8 cellular contexts compared by ENCODE assay signal in genomic region chr11:118435893-118436624, GRCh38. TPM values are rescaled to one million over a fixed set of nuclear protein-coding genes. Genes with fewer than 3 reads are reported as not detected.
DNase-seq lines count a peak whose midpoint lies in the region; ATAC-seq and FAIRE-seq lines count a peak whose summit lies in the region.

Gene KMT2A, plus strand, starts transcription at chr11:118436492. Its CDS starts 21 bp downstream, at chr11:118436513.

- H2BK5ac ChIP-seq in mesenchymal stem cell (ENCODE audit: low read depth, low read length, poor library complexity, severe bottlenecking) = peak within 1 kb of the TSS; percentile 87

- H2BK12ac ChIP-seq in mesenchymal stem cell (ENCODE audit: low read length in 2 of 2) = peak within 1 kb of the TSS in 1 of 2 experiments; percentile 45

- peak within 1 kb of the TSS; percentile 67 to 98 for H3K14ac ChIP-seq in mesenchymal stem cell (ENCODE audit: low read length in 2 of 2)

- no peak within 1 kb of the TSS for H2AK5ac ChIP-seq in mesenchymal stem cell (ENCODE audit: low read length, severe bottlenecking)

- peak within 1 kb of the TSS; percentile 96 to 97 for H3K18ac ChIP-seq in mesenchymal stem cell (ENCODE audit: low read depth in 1 of 2, low read length in 2 of 2)

- peak within 1 kb of the TSS; percentile 85 for H4K91ac ChIP-seq in mesenchymal stem cell (ENCODE audit: low read length)

- no peaks in the 10 kb centered on the region for H3K27me3 ChIP-seq in CD8-positive, alpha-beta memory T cell (ENCODE audit: insufficient read depth, low read length, poor library complexity, severe bottlenecking)
- no peaks in the 10 kb centered on the region for H3K27me3 ChIP-seq in mesenchymal stem cell (ENCODE audit: control insufficient read depth in 1 of 2, insufficient read depth in 1 of 2, low read length in 2 of 2)

- H2BK15ac ChIP-seq in mesenchymal stem cell (ENCODE audit: low read depth, poor library complexity, severe bottlenecking) = peak within 1 kb of the TSS; percentile 67

- H3K4me3 ChIP-seq in CD8-positive, alpha-beta memory T cell (ENCODE audit: low read length) = peak within 1 kb of the TSS; percentile 76
- H3K4me3 ChIP-seq in mesenchymal stem cell (ENCODE audit: insufficient read depth in 1 of 2, low read depth in 1 of 2, low read length in 2 of 2) = peak within 1 kb of the TSS; percentile 85 to 97

- H3K4me2 ChIP-seq in mesenchymal stem cell (ENCODE audit: low read length, poor library complexity, severe bottlenecking) = peak within 1 kb of the TSS; percentile 93

- no peaks in the 10 kb centered on the region for H3K79me1 ChIP-seq in mesenchymal stem cell (replicated peaks; ENCODE audit: low read length, poor library complexity, severe bottlenecking)

- DNase-seq in CD8-positive, alpha-beta memory T cell = peak; percentile 87 to 96 (median 94)
- DNase-seq in HTR-8/SVneo (ENCODE audit: insufficient read length, low spot score) = peak; percentile 95
- DNase-seq in NOMO-1 treated with DMSO at 0.1 percent for 48 hours (lab: John Stamatoyannopoulos, UW; ENCODE audit: unreplicated experiment) = peak; percentile 87
- DNase-seq in activated CD8-positive, alpha-beta memory T cell treated with anti-CD3 and anti-CD28 coated beads for 4 hours (ENCODE audit: low read depth in 2 of 2) = peak; percentile 83 to 84
- peak; percentile 91 to 96 (median 93) for DNase-seq in effector memory CD8-positive, alpha-beta T cell
- DNase-seq in mesenchymal stem cell = peak; percentile 98
- DNase-seq in stimulated activated CD8-positive, alpha-beta memory T cell treated with anti-CD3 and anti-CD28 coated beads, Interleukin-12 subunit alpha, Interleukin-12 subunit beta, amount 100 ng/mL, for 24 hours (ENCODE audit: extremely low read depth) = peak; percentile 84

- H2AFZ ChIP-seq in mesenchymal stem cell (ENCODE audit: low read depth, low read length) = peak within 1 kb of the TSS; percentile 97

- POLR2A ChIA-PET in CD8-positive, alpha-beta memory T cell (lab: Charles Lee) = interaction anchor here (1.0 to 2.5 kb wide), 10 partner anchors 8 to 212 kb away, joined by 3 to 19 read pairs (median 4); partner anchors contain the start of genes MPZL3, TTC36 and UBE4A

- CTCF ChIA-PET in CD8-positive, alpha-beta memory T cell (lab: Charles Lee) = interaction anchor here (0.6 to 2.5 kb wide), 9 partner anchors 10 to 237 kb away, joined by 3 to 13 read pairs (median 4); no protein-coding TSS in a partner anchor

- H3K4ac ChIP-seq in mesenchymal stem cell (ENCODE audit: low read depth in 1 of 2, low read length in 2 of 2) = peak within 1 kb of the TSS in 1 of 2 experiments; percentile 92

- H3K9me3 ChIP-seq in CD8-positive, alpha-beta memory T cell (ENCODE audit: low read length) = no peaks in the 10 kb centered on the region
- no peaks in the 10 kb centered on the region for H3K9me3 ChIP-seq in mesenchymal stem cell (ENCODE audit: control insufficient read depth, low read length)

- peak within 1 kb of the TSS; percentile 88 for H3K9ac ChIP-seq in mesenchymal stem cell (ENCODE audit: low read length)

- peak; percentile 26 for FAIRE-seq in HTR-8/SVneo (lab: Jason Lieb, UNC)

- H3K36me3 ChIP-seq in CD8-positive, alpha-beta memory T cell (ENCODE audit: insufficient read depth, low read length) = no peaks in the 10 kb centered on the region
- no peaks in the 10 kb centered on the region for H3K36me3 ChIP-seq in mesenchymal stem cell (ENCODE audit: control insufficient read depth in 1 of 2, insufficient read depth in 2 of 2, low read depth in 1 of 2, low read length in 2 of 2)

- H3K4me3 Mint-ChIP-seq in CD8-positive, alpha-beta memory T cell = peak within 1 kb of the TSS; percentile 91 to 99 (median 95)
- peak within 1 kb of the TSS; percentile 98 for H3K4me3 Mint-ChIP-seq in effector memory CD8-positive, alpha-beta T cell

- H3K36me3 Mint-ChIP-seq in CD8-positive, alpha-beta memory T cell = peaks cover 0 to 41% (median 1%) of the 10 kb centered on the region in 3 donors
- H3K36me3 Mint-ChIP-seq in effector memory CD8-positive, alpha-beta T cell (ENCODE audit: insufficient read depth) = peaks cover 36% of the 10 kb centered on the region

- peak within 1 kb of the TSS; percentile 84 to 92 for H3K23ac ChIP-seq in mesenchymal stem cell (ENCODE audit: low read length in 2 of 2)

- peak within 1 kb of the TSS; percentile 92 to 99 (median 97) for H3K27ac Mint-ChIP-seq in CD8-positive, alpha-beta memory T cell
- H3K27ac Mint-ChIP-seq in effector memory CD8-positive, alpha-beta T cell = peak within 1 kb of the TSS; percentile 97 to 98

- peaks cover 30% of the 10 kb centered on the region for H3K4me1 ChIP-seq in CD8-positive, alpha-beta memory T cell (ENCODE audit: insufficient read depth, low read length)
- H3K4me1 ChIP-seq in mesenchymal stem cell (ENCODE audit: control insufficient read depth, insufficient read depth, low read depth, low read length) = peaks cover 6% of the 10 kb centered on the region

- WGBS in mesenchymal stem cell = 1% methylated on average over 59 of the region's 83 CpGs

- peak; percentile 48 for ATAC-seq in GM21367 (IDR thresholded peaks at IDR 0.05; ENCODE audit: unreplicated experiment)
- peak; percentile 75 for ATAC-seq in effector memory CD8-positive, alpha-beta T cell (replicated peaks)

- peaks cover 36% of the 10 kb centered on the region in 3 donors for H3K4me1 Mint-ChIP-seq in CD8-positive, alpha-beta memory T cell
- H3K4me1 Mint-ChIP-seq in effector memory CD8-positive, alpha-beta T cell (ENCODE audit: low read depth in 2 of 2) = peaks cover 41 to 59% of the 10 kb centered on the region in 2 donors

- H3K27ac ChIP-seq in CD8-positive, alpha-beta memory T cell (ENCODE audit: low read depth, low read length) = peak within 1 kb of the TSS; percentile 89
- peak within 1 kb of the TSS; percentile 96 for H3K27ac ChIP-seq in mesenchymal stem cell (ENCODE audit: low read length, poor library complexity, severe bottlenecking)

- peaks cover 0 to 7% of the 10 kb centered on the region in 2 donors for H3K27me3 Mint-ChIP-seq in CD8-positive, alpha-beta memory T cell
- no peaks in the 10 kb centered on the region for H3K27me3 Mint-ChIP-seq in effector memory CD8-positive, alpha-beta T cell

- H3K9me3 Mint-ChIP-seq in CD8-positive, alpha-beta memory T cell = no peaks in the 10 kb centered on the region
- no peaks in the 10 kb centered on the region for H3K9me3 Mint-ChIP-seq in effector memory CD8-positive, alpha-beta T cell

- H2BK120ac ChIP-seq in mesenchymal stem cell (ENCODE audit: low read depth, low read length) = peak within 1 kb of the TSS; percentile 83

- H4K8ac ChIP-seq in mesenchymal stem cell (ENCODE audit: low read length) = peak within 1 kb of the TSS; percentile 80

RNA-seq across cellular contexts. Expression of gene KMT2A, which starts in this region (rescaled TPM):
- 10 to 100 TPM; 80.0 to 80.6 TPM for total RNA-seq in CD8-positive, alpha-beta memory T cell
- polyA plus RNA-seq in CD8-positive, alpha-beta memory T cell = 40.5 TPM
- 10.2 TPM for polyA plus RNA-seq in mesenchymal stem cell (2013, experiment 1 of 2)
- 9.5 TPM for polyA plus RNA-seq in mesenchymal stem cell (2013, experiment 2 of 2)

Comparison
In these comparisons a context has a peak if more than half of its experiments do, and no peak if none do; other contexts are left out.
1. Peak in every context shown above with its lines: DNase-seq, ATAC-seq, H3K4me3 ChIP-seq and H3K27ac ChIP-seq.